Comparison of ENCODE assay signal across 18 cellular contexts in the genomic region with DNA sequence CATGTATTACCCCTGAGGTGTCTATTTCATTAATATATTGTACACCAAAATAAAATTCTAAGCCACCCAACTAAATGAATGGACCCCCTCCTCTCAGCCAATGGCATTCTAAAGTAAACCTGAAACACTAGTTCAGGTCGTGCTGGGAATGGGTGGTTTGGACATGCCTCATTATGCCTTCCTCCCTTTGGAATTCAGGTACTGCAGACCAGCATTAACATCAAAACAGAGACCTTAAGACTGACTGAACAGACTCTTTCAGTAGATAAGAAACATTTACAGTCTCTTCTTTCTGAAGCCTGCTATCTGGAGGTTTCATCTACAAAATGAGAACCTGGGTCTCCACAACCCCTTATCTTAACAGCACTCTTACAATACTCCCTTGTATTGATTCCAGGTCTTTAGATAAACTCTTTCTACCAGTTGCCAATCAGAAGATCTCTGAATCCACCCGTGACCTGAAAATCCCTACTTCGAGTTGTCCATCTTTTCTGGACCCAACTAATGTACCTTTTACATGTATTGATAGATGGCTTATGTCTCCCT.
DNase-seq lines count a peak whose midpoint lies in the region; ATAC-seq, FAIRE-seq and TF ChIP-seq lines count a peak whose summit lies in the region.
"Had no signal": no experiment of that assay in that cellular context is flagged by ENCODE, and none has a peak within 500 bp of the region (broad histone marks: within the 10 kb centered on the region; RNA-seq: fewer than 3 reads in every experiment).

No MANE protein-coding gene starts in this region.

- no peak overlapping the region for H2BK20ac ChIP-seq in H9 (ENCODE audit: low read depth, low read length, poor library complexity, severe bottlenecking)

- no peaks in the 10 kb centered on the region; the same call in 1 of the 2 replicates for H3K27me3 Mint-ChIP-seq in H9 (ENCODE audit: low read depth)
- H3K27me3 Mint-ChIP-seq in endodermal cell (ENCODE audit: insufficient read depth) = no peaks in the 10 kb centered on the region

- no peak overlapping the region for H2AK5ac ChIP-seq in H9 (ENCODE audit: insufficient read length, low read length)

- peak overlapping the region; percentile 11 to 55; a peak in 2 of 5 replicates for H3K4me3 Mint-ChIP-seq in H9
- peak overlapping the region; percentile 11 for H3K4me3 Mint-ChIP-seq in endodermal cell

- H3K18ac ChIP-seq in H9 (ENCODE audit: insufficient read length, low read depth, low read length) = no peak overlapping the region

- no peak for FAIRE-seq in H54 (lab: Jason Lieb, UNC)
- FAIRE-seq: G401.6, GM12891 had no signal

- DNase-seq in ELF-1 (ENCODE audit: low read depth, low spot score) = peak; percentile 65
- DNase-seq in H9 = peak; percentile 50
- DNase-seq in endodermal cell = no peak
- no peak for DNase-seq in effector CD8-positive, alpha-beta T cell (lab: John Stamatoyannopoulos, UW)
- DNase-seq in H54 (ENCODE audit: insufficient read length, low spot score) = no peak
- DNase-seq: AML-193, MM.1S, NCI-H1105 treated with DMSO at 0.1 percent for 48 hours, NCI-H1930, NCI-H2171 treated with DMSO at 0.1 percent for 48 hours, NCI-H510A treated with DMSO at 0.1 percent for 48 hours, SIG-M5 had no signal

- H3K4me1 ChIP-seq in H9 (ENCODE audit: insufficient read depth, low read length) (peaks cover 22% of the 10 kb centered on the region; the same call in 1 of the 2 replicates), endodermal cell (ENCODE audit: control insufficient read depth, insufficient read depth, low read length) (peaks cover 10% of the 10 kb centered on the region), mesodermal cell (ENCODE audit: control insufficient read depth, insufficient read depth, low read length, poor library complexity, severe bottlenecking) (peaks cover 10% of the 10 kb centered on the region)

- H3K27ac ChIP-seq in H9 (ENCODE audit: insufficient read length, low read depth, low read length) = peak overlapping the region; percentile 57
- H3K27ac ChIP-seq in endodermal cell (ENCODE audit: low read depth, low read length) = no peak overlapping the region
- peak overlapping the region; percentile 38 for H3K27ac ChIP-seq in mesodermal cell (ENCODE audit: low read depth, low read length, severe bottlenecking)
- H3K27ac ChIP-seq: HL-60, KMS-11 had no signal

- no peaks in the 10 kb centered on the region for H3K27me3 ChIP-seq in H9 (ENCODE audit: insufficient read depth, low read length)
- H3K27me3 ChIP-seq in endodermal cell (ENCODE audit: control insufficient read depth, insufficient read depth, low read length, poor library complexity, severe bottlenecking) = no peaks in the 10 kb centered on the region

- H3K14ac ChIP-seq in H9 (ENCODE audit: insufficient read depth, low read length) = no peak overlapping the region

- H4K91ac ChIP-seq in H9 (ENCODE audit: insufficient read length, low read depth, low read length) = no peak overlapping the region

- H3K9ac ChIP-seq in H9 (ENCODE audit: extremely low read depth, insufficient read length, low read length) = no peak overlapping the region
- no peak overlapping the region for H3K9ac ChIP-seq in endodermal cell (ENCODE audit: extremely low read depth, low read length, poor library complexity, severe bottlenecking)
- H3K9ac ChIP-seq: KMS-11 had no signal

- H2BK120ac ChIP-seq in H9 (ENCODE audit: low read depth, low read length, poor library complexity, severe bottlenecking) = no peak overlapping the region

- no peak overlapping the region for H4K5ac ChIP-seq in H9 (ENCODE audit: insufficient read length, low read depth, low read length)

- 0 out of 2 replicates have a peak, but pooled peaks cover 1% of the 10 kb centered on the region for H3K79me2 ChIP-seq in H9 (ENCODE audit: insufficient read depth, low read length)

- peaks cover 67 to 70% of the 10 kb centered on the region in 2 experiments for H3K4me1 Mint-ChIP-seq in H9
- peaks cover 39% of the 10 kb centered on the region for H3K4me1 Mint-ChIP-seq in endodermal cell

- WGBS in H9 (ENCODE audit: extremely low coverage, insufficient read length, low lambda C conversion rate) = no CpG with 5 or more reads among the region's 3 CpGs
- WGBS in endodermal cell (ENCODE audit: insufficient coverage in 1 of 2, insufficient read length in 1 of 2), 2 experiments = 65% methylated on average over 3 of the region's 3 CpGs; no CpG with 5 or more reads in 1 of the 2 experiments
- WGBS in mesodermal cell (ENCODE audit: insufficient coverage in 2 of 2), 2 experiments = 17 to 80% methylated on average over 1 of the region's 3 CpGs

- no peaks in the 10 kb centered on the region for H3K23me2 ChIP-seq in H9 (ENCODE audit: insufficient read length, low read depth, low read length, poor library complexity, severe bottlenecking)

- H3K36me3 Mint-ChIP-seq in H9 (ENCODE audit: insufficient read depth in 1 of 3, low read depth in 3 of 3) (peaks cover 29 to 59% (median 34%) of the 10 kb centered on the region in 3 experiments), endodermal cell (ENCODE audit: low read depth) (peaks cover 73% of the 10 kb centered on the region)

- TF ChIP-seq CTCF in H9 (conservative IDR thresholded peaks at IDR 0.05) (no peak), endodermal cell (conservative IDR thresholded peaks at IDR 0.05) (no peak)

- peak overlapping the region; percentile 86 to 92 (median 88) for H3K27ac Mint-ChIP-seq in H9
- H3K27ac Mint-ChIP-seq in endodermal cell = peak overlapping the region; percentile 77

- H2BK5ac ChIP-seq in H9 (ENCODE audit: insufficient read length, low read length) = no peak overlapping the region

- H4K8ac ChIP-seq in H9 (replicated peaks; ENCODE audit: insufficient read length, low read depth, low read length) = no peak overlapping the region

- no peak overlapping the region for H3K23ac ChIP-seq in H9 (ENCODE audit: insufficient read length, low read depth, low read length)

- no peaks in the 10 kb centered on the region for H3K79me1 ChIP-seq in H9 (ENCODE audit: insufficient read depth, low read depth, low read length, poor library complexity, severe bottlenecking)

- no peak overlapping the region for H3K56ac ChIP-seq in H9 (ENCODE audit: insufficient read length, low read depth, low read length)

- no peak overlapping the region for H3K4ac ChIP-seq in H9 (ENCODE audit: low read depth, low read length)

- H3K4me3 ChIP-seq in endodermal cell (ENCODE audit: low read length) (no peak overlapping the region), mesodermal cell (ENCODE audit: extremely low read depth, insufficient read depth, low read length, poor library complexity, severe bottlenecking) (no peak overlapping the region)

- H3K9me3 ChIP-seq in H9 (ENCODE audit: control insufficient read depth, low read depth, low read length) (no peaks in the 10 kb centered on the region), endodermal cell (ENCODE audit: control insufficient read depth, low read length) (peaks cover 7% of the 10 kb centered on the region), mesodermal cell (ENCODE audit: control insufficient read depth, low read length) (no peaks in the 10 kb centered on the region)

- no peak for ATAC-seq in GM19351 (IDR thresholded peaks at IDR 0.05; ENCODE audit: unreplicated experiment)

- peak overlapping the region; percentile 18 for H3K4me2 ChIP-seq in H9 (ENCODE audit: insufficient read depth, insufficient read length, low read length)
- H3K4me2 ChIP-seq: KMS-11 had no signal

- peaks cover 43% of the 10 kb centered on the region for H3K36me3 ChIP-seq in endodermal cell (ENCODE audit: control insufficient read depth, insufficient read depth, low read length)
- peaks cover 53% of the 10 kb centered on the region for H3K36me3 ChIP-seq in mesodermal cell (ENCODE audit: control insufficient read depth, insufficient read depth, low read length)

- H2BK15ac ChIP-seq in H9 (ENCODE audit: low read depth, low read length) = no peak overlapping the region

- no peak for TF ChIP-seq POLR2A in H54 (IDR thresholded peaks at IDR 0.05; ENCODE audit: low read depth, low read length)

- H2AFZ ChIP-seq in H9 (ENCODE audit: low read length) = no peak overlapping the region

- peak overlapping the region; percentile 10 for H2BK12ac ChIP-seq in H9 (ENCODE audit: insufficient read length, low read depth, low read length)

- no peaks in the 10 kb centered on the region for H4K20me1 ChIP-seq in H9 (ENCODE audit: control insufficient read depth, insufficient read depth, insufficient read length)

- H3K9me3 Mint-ChIP-seq in H9 = 0 out of 5 replicates have a peak, but pooled peaks cover 0 to 3% of the 10 kb centered on the region in 2 experiments
- no peaks in the 10 kb centered on the region for H3K9me3 Mint-ChIP-seq in endodermal cell

- H3T11ph ChIP-seq in H9 (ENCODE audit: low read length) = no peak overlapping the region

Comparison
In these comparisons a context has a peak if more than half of its experiments do, and no peak if none do; other contexts are left out.
1. DNase-seq: peak in ELF-1 (single experiment) and H9 (single experiment); none in endodermal cell (single experiment), effector CD8-positive, alpha-beta T cell (single experiment) and H54 (single experiment).